In genomic region chr21:33308586-33309490, GRCh38 we compare ENCODE assay signal across 8 cellular contexts. TPM values are rescaled to one million over a fixed set of nuclear protein-coding genes. Genes with fewer than 3 reads are reported as not detected.
DNase-seq lines count a peak whose midpoint lies in the region; ATAC-seq lines count a peak whose summit lies in the region.
"Had no signal": no experiment of that assay in that cellular context is flagged by ENCODE, and none has a peak within 500 bp of the region (broad histone marks: within the 10 kb centered on the region; RNA-seq: fewer than 3 reads in every experiment).

No MANE protein-coding gene starts in this region.

- WGBS in mesendoderm (ENCODE audit: extremely low coverage, insufficient coverage, low lambda C conversion rate) = no CpG with 5 or more reads among the region's 6 CpGs

- H3K27ac Mint-ChIP-seq in T-helper 17 cell = no peak overlapping the region
- no peak overlapping the region for H3K27ac Mint-ChIP-seq in activated CD8-positive, alpha-beta memory T cell treated with anti-CD3 and anti-CD28 coated beads, Interleukin-2, amount 10 ng/mL, durations not matched to agents 7 days and 5 days

- H3K4me3 Mint-ChIP-seq in T-helper 17 cell = no peak overlapping the region
- no peak overlapping the region for H3K4me3 Mint-ChIP-seq in activated CD8-positive, alpha-beta memory T cell treated with anti-CD3 and anti-CD28 coated beads, Interleukin-2, amount 10 ng/mL, durations not matched to agents 7 days and 5 days

- no peaks in the 10 kb centered on the region for H3K4me1 ChIP-seq in mesendoderm (ENCODE audit: control insufficient read depth, low read depth, low read length)

- no peak overlapping the region for H2AK5ac ChIP-seq in mesendoderm (ENCODE audit: low read length)

- H3K27ac ChIP-seq in mesendoderm (ENCODE audit: low read depth, low read length) = no peak overlapping the region
- H3K27ac ChIP-seq: thoracic aorta had no signal

- H3K18ac ChIP-seq in mesendoderm (ENCODE audit: low read length) = no peak overlapping the region

- CTCF ChIA-PET in activated CD8-positive, alpha-beta memory T cell treated with anti-CD3 and anti-CD28 coated beads, Interleukin-2, amount 10 ng/mL, durations not matched to agents 7 days and 5 days (lab: Charles Lee) = interaction anchor here (0.8 kb wide), 1 partner anchor 15 kb away, joined by 3 read pairs; no protein-coding TSS in a partner anchor

- DNase-seq in M059J (ENCODE audit: low read depth) = peak; percentile 35
- DNase-seq in T-helper 17 cell = no peak
- no peak for DNase-seq in mesendoderm
- DNase-seq in HCEC 1CT = no peak
- DNase-seq in activated CD8-positive, alpha-beta memory T cell treated with anti-CD3 and anti-CD28 coated beads, Interleukin-2, amount 10 ng/mL, durations not matched to agents 7 days and 5 days = no peak

- H3K4me2 ChIP-seq in mesendoderm (ENCODE audit: low read length) = no peak overlapping the region

- no peak overlapping the region for H3K56ac ChIP-seq in mesendoderm (ENCODE audit: low read length)

- H3K9me3 Mint-ChIP-seq in activated CD8-positive, alpha-beta memory T cell treated with anti-CD3 and anti-CD28 coated beads, Interleukin-2, amount 10 ng/mL, durations not matched to agents 7 days and 5 days (ENCODE audit: low read depth) = no peaks in the 10 kb centered on the region

- no peak overlapping the region for H3K23ac ChIP-seq in mesendoderm (ENCODE audit: low read length)

- H3K27me3 ChIP-seq in mesendoderm (ENCODE audit: insufficient read depth, low read length, poor library complexity) = no peaks in the 10 kb centered on the region

- H2BK15ac ChIP-seq in mesendoderm (replicated peaks; ENCODE audit: low read depth) = no peak overlapping the region

- no peaks in the 10 kb centered on the region for H3K36me3 Mint-ChIP-seq in T-helper 17 cell (ENCODE audit: low read depth)
- H3K36me3 Mint-ChIP-seq in activated CD8-positive, alpha-beta memory T cell treated with anti-CD3 and anti-CD28 coated beads, Interleukin-2, amount 10 ng/mL, durations not matched to agents 7 days and 5 days = peaks cover 8% of the 10 kb centered on the region

- no peak overlapping the region for H4K8ac ChIP-seq in mesendoderm (ENCODE audit: low read depth, low read length)

- no peak overlapping the region for H4K5ac ChIP-seq in mesendoderm (ENCODE audit: low read length)

- no peaks in the 10 kb centered on the region for H3K27me3 Mint-ChIP-seq in T-helper 17 cell
- H3K27me3 Mint-ChIP-seq in activated CD8-positive, alpha-beta memory T cell treated with anti-CD3 and anti-CD28 coated beads, Interleukin-2, amount 10 ng/mL, durations not matched to agents 7 days and 5 days = peaks cover 5% of the 10 kb centered on the region

- no peak overlapping the region for H3K9ac ChIP-seq in mesendoderm (ENCODE audit: low read length)

- no peak overlapping the region for H2BK5ac ChIP-seq in mesendoderm (ENCODE audit: low read length)

- peaks cover 11% of the 10 kb centered on the region for H3K4me1 Mint-ChIP-seq in T-helper 17 cell
- H3K4me1 Mint-ChIP-seq in activated CD8-positive, alpha-beta memory T cell treated with anti-CD3 and anti-CD28 coated beads, Interleukin-2, amount 10 ng/mL, durations not matched to agents 7 days and 5 days = no peaks in the 10 kb centered on the region

- peaks cover 3% of the 10 kb centered on the region for H3K9me3 ChIP-seq in T-helper 17 cell (ENCODE audit: control insufficient read depth, low read length, poor library complexity, severe bottlenecking)
- H3K9me3 ChIP-seq: thoracic aorta had no signal

- no peaks in the 10 kb centered on the region for H3K79me2 ChIP-seq in mesendoderm (ENCODE audit: control insufficient read depth, insufficient read depth, low read length)

- H3K79me1 ChIP-seq in mesendoderm (ENCODE audit: low read length) = no peaks in the 10 kb centered on the region

- H3K4me3 ChIP-seq in mesendoderm (ENCODE audit: low read length) = no peak overlapping the region
- H3K4me3 ChIP-seq: thoracic aorta had no signal

- H3K36me3 ChIP-seq in mesendoderm (ENCODE audit: control insufficient read depth, insufficient read depth, low read length) = no peaks in the 10 kb centered on the region
- H3K36me3 ChIP-seq: thoracic aorta had no signal

- ATAC-seq in GM18508 (IDR thresholded peaks at IDR 0.05; ENCODE audit: insufficient read depth, unreplicated experiment) (peak; percentile 80), GM21825 (IDR thresholded peaks at IDR 0.05; ENCODE audit: unreplicated experiment) (peak; percentile 76), T-helper 17 cell (peak; percentile 55)
- ATAC-seq in activated CD8-positive, alpha-beta memory T cell treated with anti-CD3 and anti-CD28 coated beads, Interleukin-2, amount 10 ng/mL, durations not matched to agents 7 days and 5 days = no peak

- no peak overlapping the region for H2BK120ac ChIP-seq in mesendoderm (ENCODE audit: low read depth, low read length)

- no peak overlapping the region for H3K4ac ChIP-seq in mesendoderm (ENCODE audit: low read depth, low read length)

RNA-seq across cellular contexts. Expression of gene IFNAR1, which starts 15.9 kb away (rescaled TPM):
- 15.1 and 19.8 TPM in 2 replicates for total RNA-seq in M059J (2014; rRNA removed; shearing (Covaris generic))
- 10 to 100 TPM; 16.6 to 27.6 TPM for total RNA-seq in T-helper 17 cell
- polyA plus RNA-seq in mesendoderm (2013, experiment 1 of 2) = 7.9 TPM
- 9.4 TPM for polyA plus RNA-seq in mesendoderm (2013, experiment 2 of 2)
- 10 to 100 TPM; 26.2 to 30.8 TPM for total RNA-seq in activated CD8-positive, alpha-beta memory T cell treated with anti-CD3 and anti-CD28 coated beads, Interleukin-2, amount 10 ng/mL, durations not matched to agents 7 days and 5 days

RNA-seq across cellular contexts. Expression of gene IL10RB, which starts 42.7 kb away (rescaled TPM):
- total RNA-seq in M059J (2014; rRNA removed; shearing (Covaris generic)) = 94.3 and 102 TPM in 2 replicates
- total RNA-seq in T-helper 17 cell = 10 to 100 TPM; 17.0 to 18.9 TPM
- 2.1 TPM for polyA plus RNA-seq in mesendoderm (2013, experiment 1 of 2)
- polyA plus RNA-seq in mesendoderm (2013, experiment 2 of 2) = 2.0 TPM
- 10 to 100 TPM; 30.9 to 34.9 TPM for total RNA-seq in activated CD8-positive, alpha-beta memory T cell treated with anti-CD3 and anti-CD28 coated beads, Interleukin-2, amount 10 ng/mL, durations not matched to agents 7 days and 5 days
